Comparison of ENCODE assay signal across 9 cellular contexts in genomic region chr21:21003701-21004100, GRCh38. TPM values are rescaled to one million over a fixed set of nuclear protein-coding genes. Genes with fewer than 3 reads are reported as not detected.
A peak's percentile ranks its signal among the peaks of the same experiment; 100 is the strongest.
DNase-seq lines count a peak whose midpoint lies in the region; ATAC-seq, FAIRE-seq and TF ChIP-seq lines count a peak whose summit lies in the region.
"Had no signal": no experiment of that assay in that cellular context is flagged by ENCODE, and none has a peak within 500 bp of the region (broad histone marks: within the 10 kb centered on the region; RNA-seq: fewer than 3 reads in every experiment).

No MANE protein-coding gene starts in this region.

- no peaks in the 10 kb centered on the region for H3K9me3 ChIP-seq in Loucy (ENCODE audit: insufficient read depth, low read depth, low read length)
- no peaks in the 10 kb centered on the region for H3K9me3 ChIP-seq in SU-DHL-6 (ENCODE audit: insufficient read depth, low read length)
- no peaks in the 10 kb centered on the region for H3K9me3 ChIP-seq in keratinocyte (ENCODE audit: control insufficient read depth, low read depth, low read length)

- no peaks in the 10 kb centered on the region for H3K4me1 ChIP-seq in Loucy (ENCODE audit: insufficient read depth, low read length, poor library complexity, severe bottlenecking)
- H3K4me1 ChIP-seq in keratinocyte (ENCODE audit: control insufficient read depth, extremely low read depth, insufficient read depth, low read length) = no peaks in the 10 kb centered on the region

- ATAC-seq in HG03045 (IDR thresholded peaks at IDR 0.05; ENCODE audit: unreplicated experiment) = no peak
- no peak for ATAC-seq in HG02798 (IDR thresholded peaks at IDR 0.05; ENCODE audit: poor library complexity, unreplicated experiment)

- dilution Hi-C loops in keratinocyte (cut with MboI; ENCODE audit: extremely low pct_ligation_motif_present, low sequenced_read_pairs) = no loop called here

- peaks cover under 1% of the 10 kb centered on the region for H3K4me1 Mint-ChIP-seq in activated CD4-positive, alpha-beta T cell treated with anti-CD3 and anti-CD28 coated beads, Interleukin-2, amount 10 ng/mL, durations not matched to agents 24 days and 14 days

- H3K9me2 ChIP-seq in Loucy (replicated peaks; ENCODE audit: low read depth, low read length) (no peaks in the 10 kb centered on the region), SU-DHL-6 (replicated peaks; ENCODE audit: insufficient read depth, low read length) (no peaks in the 10 kb centered on the region)

- H2AFZ ChIP-seq in Loucy (ENCODE audit: low read length) (no peak overlapping the region), SU-DHL-6 (ENCODE audit: low read depth, low read length, severe bottlenecking) (no peak overlapping the region), keratinocyte (ENCODE audit: control insufficient read depth, low read length) (no peak overlapping the region)

- H4K20me1 ChIP-seq in Loucy (ENCODE audit: insufficient read depth, low read length, poor library complexity, severe bottlenecking) (no peaks in the 10 kb centered on the region), SU-DHL-6 (ENCODE audit: low read depth, low read length) (no peaks in the 10 kb centered on the region), keratinocyte (ENCODE audit: control insufficient read depth, extremely low read depth, insufficient read depth, low read length) (no peaks in the 10 kb centered on the region)

- TF ChIP-seq CTCF in Loucy (conservative IDR thresholded peaks at IDR 0.05; ENCODE audit: low read length) (peak; percentile 68), SU-DHL-6 (IDR thresholded peaks at IDR 0.05; ENCODE audit: insufficient read depth, low read length, poor library complexity, severe bottlenecking) (peak; percentile 38), keratinocyte (optimal IDR thresholded peaks at IDR 0.05 in 1 of 3, IDR thresholded peaks at IDR 0.05 in 1 of 3, conservative IDR thresholded peaks at IDR 0.05 in 1 of 3; ENCODE audit: extremely low read depth in 1 of 3, insufficient read depth in 2 of 3, low read length in 3 of 3) (peak; percentile 3 to 35 (median 33))

- intact Hi-C loops in activated CD4-positive, alpha-beta T cell treated with anti-CD3 and anti-CD28 coated beads, Interleukin-2, amount 10 ng/mL, durations not matched to agents 24 days and 14 days (cut with micrococcal nuclease) = no loop called here

- peaks cover 19% of the 10 kb centered on the region for H3K27me3 Mint-ChIP-seq in activated CD4-positive, alpha-beta T cell treated with anti-CD3 and anti-CD28 coated beads, Interleukin-2, amount 10 ng/mL, durations not matched to agents 24 days and 14 days

- FAIRE-seq in keratinocyte (lab: Jason Lieb, UNC) = no peak
- FAIRE-seq: colon had no signal

- H3K9me3 Mint-ChIP-seq in activated CD4-positive, alpha-beta T cell treated with anti-CD3 and anti-CD28 coated beads, Interleukin-2, amount 10 ng/mL, durations not matched to agents 24 days and 14 days = no peaks in the 10 kb centered on the region

- no peak overlapping the region for H3K4me3 ChIP-seq in Loucy (ENCODE audit: low read length, poor library complexity, severe bottlenecking)
- no peak overlapping the region for H3K4me3 ChIP-seq in SU-DHL-6 (ENCODE audit: insufficient read depth, low read length, poor library complexity, severe bottlenecking)
- H3K4me3 ChIP-seq in keratinocyte (ENCODE audit: control insufficient read depth in 2 of 3, extremely low read depth in 1 of 3, insufficient read depth in 2 of 3, low read depth in 1 of 3, low read length in 3 of 3) = no peak overlapping the region

- no peak overlapping the region for H3K27ac Mint-ChIP-seq in activated CD4-positive, alpha-beta T cell treated with anti-CD3 and anti-CD28 coated beads, Interleukin-2, amount 10 ng/mL, durations not matched to agents 24 days and 14 days

- H3K27ac ChIP-seq in SU-DHL-6 (ENCODE audit: low read depth, low read length) = no peak overlapping the region
- H3K27ac ChIP-seq in keratinocyte (ENCODE audit: control insufficient read depth, insufficient read depth, low read length) = no peak overlapping the region

- H3K27me3 ChIP-seq in Loucy (ENCODE audit: insufficient read depth, low read length, poor library complexity, severe bottlenecking) = no peaks in the 10 kb centered on the region
- no peaks in the 10 kb centered on the region for H3K27me3 ChIP-seq in SU-DHL-6 (ENCODE audit: low read length)
- H3K27me3 ChIP-seq in keratinocyte (ENCODE audit: control insufficient read depth, extremely low read depth, insufficient read depth, low read length) = no peaks in the 10 kb centered on the region

- H3F3A ChIP-seq in Loucy (ENCODE audit: low read depth) (no peaks in the 10 kb centered on the region), SU-DHL-6 (ENCODE audit: insufficient read depth) (no peaks in the 10 kb centered on the region)

- no peaks in the 10 kb centered on the region for H3K36me3 Mint-ChIP-seq in activated CD4-positive, alpha-beta T cell treated with anti-CD3 and anti-CD28 coated beads, Interleukin-2, amount 10 ng/mL, durations not matched to agents 24 days and 14 days (ENCODE audit: low read depth)

- DNase-seq in EH (ENCODE audit: low read depth) (peak; percentile 7), keratinocyte (ENCODE audit: low read depth, low spot score) (no peak), activated T-cell treated with anti-CD3 and anti-CD28 coated beads for 4 hours (no peak)
- no peak for DNase-seq in activated CD4-positive, alpha-beta T cell treated with anti-CD3 and anti-CD28 coated beads, Interleukin-2, amount 10 ng/mL, durations not matched to agents 24 days and 14 days

- H3K9me1 ChIP-seq in keratinocyte (ENCODE audit: control insufficient read depth, extremely low read depth, insufficient read depth, low read length) = no peaks in the 10 kb centered on the region

- H3K79me2 ChIP-seq in Loucy (ENCODE audit: insufficient read depth, low read length) = no peaks in the 10 kb centered on the region
- H3K79me2 ChIP-seq in SU-DHL-6 (ENCODE audit: insufficient read depth, low read length) = no peaks in the 10 kb centered on the region
- no peaks in the 10 kb centered on the region for H3K79me2 ChIP-seq in keratinocyte (ENCODE audit: control insufficient read depth, insufficient read depth, low read length)

- no peaks in the 10 kb centered on the region for H3K36me3 ChIP-seq in Loucy (ENCODE audit: insufficient read depth, low read length)
- no peaks in the 10 kb centered on the region for H3K36me3 ChIP-seq in SU-DHL-6 (ENCODE audit: low read length)
- H3K36me3 ChIP-seq in keratinocyte (ENCODE audit: control insufficient read depth in 2 of 2, extremely low read depth in 1 of 2, insufficient read depth in 2 of 2, low read length in 2 of 2) = no peaks in the 10 kb centered on the region

- H3K4me3 Mint-ChIP-seq in activated CD4-positive, alpha-beta T cell treated with anti-CD3 and anti-CD28 coated beads, Interleukin-2, amount 10 ng/mL, durations not matched to agents 24 days and 14 days = no peak overlapping the region

- no peak overlapping the region for H3K9ac ChIP-seq in Loucy (ENCODE audit: low read depth, low read length, poor library complexity, severe bottlenecking)
- no peak overlapping the region for H3K9ac ChIP-seq in SU-DHL-6 (ENCODE audit: low read length)
- no peak overlapping the region for H3K9ac ChIP-seq in keratinocyte (ENCODE audit: control insufficient read depth, extremely low read depth, insufficient read depth, low read length)

- H3K4me2 ChIP-seq in Loucy (ENCODE audit: low read depth, low read length, poor library complexity, severe bottlenecking) (no peak overlapping the region), SU-DHL-6 (ENCODE audit: low read depth, low read length, poor library complexity, severe bottlenecking) (no peak overlapping the region), keratinocyte (ENCODE audit: control insufficient read depth, extremely low read depth, insufficient read depth, low read depth, low read length) (no peak overlapping the region)

RNA-seq across cellular contexts. Expression of gene NCAM2, which starts 5.5 kb away (rescaled TPM):
- polyA plus RNA-seq in keratinocyte = 0.02 to 0.23 TPM (median 0.16 TPM) in 3 replicates
- not detected for polyA plus RNA-seq in keratinocyte (2011; ENCODE audit: low read depth)
- polyA plus RNA-seq in keratinocyte (2011; cell fraction: cytosol; rRNA removed) = 0.07 and 0.10 TPM in 2 replicates
- 0.08 and 0.45 TPM in 2 replicates for polyA plus RNA-seq in keratinocyte (2011; cell fraction: nucleus; rRNA removed)
- polyA plus RNA-seq in keratinocyte (2012; ENCODE audit: low replicate concordance) = not detected in 2 replicates
- polyA minus RNA-seq in keratinocyte = 0.03 TPM in 1 of 3 replicates, not detected in the others
- polyA minus RNA-seq in keratinocyte (2011; cell fraction: cytosol; rRNA and poly(A)+ RNA removed) = not detected
- polyA minus RNA-seq in keratinocyte (2011; cell fraction: nucleus; rRNA and poly(A)+ RNA removed) = 0.54 TPM in 1 of 2 replicates, not detected in the other
- 0.14 TPM in 1 of 2 replicates, not detected in the other for total RNA-seq in activated CD4-positive, alpha-beta T cell treated with anti-CD3 and anti-CD28 coated beads, Interleukin-2, amount 10 ng/mL, durations not matched to agents 24 days and 14 days
